ENCODE assay signal across 2 cellular contexts in the genomic region with DNA sequence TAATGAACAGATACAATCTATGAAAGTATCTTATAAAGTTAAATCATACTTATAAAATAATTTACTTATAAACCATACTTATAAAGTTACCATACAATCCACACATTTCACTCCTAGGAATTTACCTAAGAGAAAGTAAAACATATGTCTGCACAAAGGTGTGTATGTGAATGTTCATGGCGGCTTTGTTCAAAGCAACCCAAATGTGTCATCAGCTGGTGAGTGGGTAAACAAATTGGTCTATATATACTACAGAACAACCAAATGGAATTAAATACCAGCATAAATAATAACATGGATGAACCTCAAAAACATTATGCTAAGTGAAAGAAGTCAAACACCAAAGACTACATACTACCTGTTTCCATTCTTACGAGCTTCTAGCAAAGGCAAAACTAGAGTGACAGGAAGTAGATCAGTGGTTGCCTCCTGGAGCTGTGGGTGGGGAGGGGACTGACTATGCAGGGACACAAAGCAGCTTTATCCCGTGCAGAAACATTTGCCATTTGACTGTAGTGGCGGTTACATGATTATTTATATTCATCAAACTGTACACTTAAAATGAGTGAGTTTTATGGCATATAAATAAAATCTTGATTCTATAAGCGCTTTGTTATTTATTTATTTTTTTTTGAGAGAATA.
TF ChIP-seq lines count a peak whose summit lies in the region.

No MANE protein-coding gene starts in this region.

TF ChIP-seq in SK-N-SH, 30 proteins besides CTCF, POLR2A, EP300 and RAD21 (continued from another document):
- TF ChIP-seq RXRA (IDR thresholded peaks at IDR 0.05; ENCODE audit: borderline replicate concordance, low read depth): no peak
- no peak for TF ChIP-seq CHD2 (IDR thresholded peaks at IDR 0.05; ENCODE audit: low read length, partially characterized antibody)
- TF ChIP-seq, protein P1, sequence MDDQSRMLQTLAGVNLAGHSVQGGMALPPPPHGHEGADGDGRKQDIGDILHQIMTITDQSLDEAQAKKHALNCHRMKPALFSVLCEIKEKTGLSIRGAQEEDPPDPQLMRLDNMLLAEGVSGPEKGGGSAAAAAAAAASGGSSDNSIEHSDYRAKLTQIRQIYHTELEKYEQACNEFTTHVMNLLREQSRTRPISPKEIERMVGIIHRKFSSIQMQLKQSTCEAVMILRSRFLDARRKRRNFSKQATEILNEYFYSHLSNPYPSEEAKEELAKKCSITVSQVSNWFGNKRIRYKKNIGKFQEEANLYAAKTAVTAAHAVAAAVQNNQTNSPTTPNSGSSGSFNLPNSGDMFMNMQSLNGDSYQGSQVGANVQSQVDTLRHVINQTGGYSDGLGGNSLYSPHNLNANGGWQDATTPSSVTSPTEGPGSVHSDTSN (IDR thresholded peaks at IDR 0.05): no peak

TF ChIP-seq in SK-N-SH treated with all-trans-retinoic acid at 6 μM for 48 hours, 23 proteins besides CTCF, POLR2A, EP300 and RAD21 (continued from another document):
- TF ChIP-seq PATZ1 (CRISPR knock-in tag; IDR thresholded peaks at IDR 0.05; ENCODE audit: borderline replicate concordance): no peak
- TF ChIP-seq CSDC2 (CRISPR knock-in tag; IDR thresholded peaks at IDR 0.05): no peak
- TF ChIP-seq ZFP30 (CRISPR knock-in tag; IDR thresholded peaks at IDR 0.05): no peak
- no peak for TF ChIP-seq ZNF8 (CRISPR knock-in tag; IDR thresholded peaks at IDR 0.05)
- no peak for TF ChIP-seq TOX (CRISPR knock-in tag; IDR thresholded peaks at IDR 0.05; ENCODE audit: borderline replicate concordance)
- no peak for TF ChIP-seq ARNTL (CRISPR knock-in tag; IDR thresholded peaks at IDR 0.05; ENCODE audit: borderline replicate concordance, low read depth)
- TF ChIP-seq BACH2 (CRISPR knock-in tag; IDR thresholded peaks at IDR 0.05; ENCODE audit: borderline replicate concordance): no peak
- no peak for TF ChIP-seq CREB5 (CRISPR knock-in tag; IDR thresholded peaks at IDR 0.05; ENCODE audit: low read depth)
- no peak for TF ChIP-seq ESRRG (CRISPR knock-in tag; IDR thresholded peaks at IDR 0.05)
- TF ChIP-seq ZNF565 (CRISPR knock-in tag; conservative IDR thresholded peaks at IDR 0.05; ENCODE audit: low read depth): no peak
TF ChIP-seq in SK-N-SH treated with all-trans-retinoic acid at 6 μM for 48 hours: peak in this region for 0.
